ENCODE assay signal across 29 cellular contexts in the genomic region with DNA sequence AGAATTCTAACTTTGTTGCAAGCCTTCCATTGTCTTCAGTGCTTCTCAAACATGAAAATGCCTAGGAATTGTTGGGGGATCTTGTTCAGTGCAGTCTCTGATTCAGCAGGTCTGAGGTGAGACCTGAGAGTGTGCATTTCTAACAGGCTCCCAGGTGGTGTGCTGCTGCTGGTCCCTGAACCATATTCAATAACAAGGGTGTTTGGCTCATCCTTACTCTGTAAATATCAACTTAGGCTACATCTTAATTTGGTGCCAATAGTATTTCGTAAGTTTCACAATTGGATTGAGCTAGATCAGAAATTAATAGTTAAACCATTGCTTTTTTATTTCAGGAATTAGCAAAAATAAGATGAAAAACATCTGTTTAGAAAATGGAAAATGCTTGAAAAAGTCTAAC. TPM values are rescaled to one million over a fixed set of nuclear protein-coding genes. Genes with fewer than 3 reads are reported as not detected.
"Had no signal": no experiment of that assay in that cellular context is flagged by ENCODE, and none has a peak within 500 bp of the region (broad histone marks: within the 10 kb centered on the region; RNA-seq: fewer than 3 reads in every experiment).

No MANE protein-coding gene starts in this region.

- H3K27ac ChIP-seq: coronary artery, esophagus squamous epithelium, heart right ventricle, left ventricle myocardium inferior, lower lobe of right lung, pancreas, suprapubic skin, transverse colon, upper lobe of right lung, uterus had no signal

- H3K4me3 Mint-ChIP-seq: naive thymus-derived CD8-positive, alpha-beta T cell; stimulated activated naive CD8-positive, alpha-beta T cell treated with anti-CD3 and anti-CD28 coated beads, Interleukin-15, amount 100 ng/mL, for 72 hours had no signal

- H3K27me3 Mint-ChIP-seq: naive thymus-derived CD8-positive, alpha-beta T cell; stimulated activated naive CD8-positive, alpha-beta T cell treated with anti-CD3 and anti-CD28 coated beads, Interleukin-15, amount 100 ng/mL, for 72 hours had no signal

- H3K9me3 ChIP-seq: esophagus squamous epithelium, left ventricle myocardium inferior, lower lobe of right lung, pancreas, suprapubic skin, transverse colon, upper lobe of right lung, uterus had no signal

- FAIRE-seq: endometrium, islet of Langerhans, pancreas had no signal

- H3K9me3 Mint-ChIP-seq: naive thymus-derived CD8-positive, alpha-beta T cell; stimulated activated naive CD8-positive, alpha-beta T cell treated with anti-CD3 and anti-CD28 coated beads, Interleukin-15, amount 100 ng/mL, for 72 hours had no signal

- H3K4me3 ChIP-seq: coronary artery, esophagus squamous epithelium, heart right ventricle, left ventricle myocardium inferior, lower lobe of right lung, pancreas, smooth muscle cell, suprapubic skin, transverse colon, upper lobe of right lung, uterus had no signal

- H3K36me3 ChIP-seq: esophagus squamous epithelium, left ventricle myocardium inferior, pancreas, suprapubic skin, transverse colon, upper lobe of right lung, uterus had no signal

- DNase-seq: dermis blood vessel endothelial cell; effector memory CD4-positive, alpha-beta T cell; erythroblast; esophagus squamous epithelium; glutamatergic neuron; heart right ventricle; hippocampal formation; left cardiac atrium; left ventricle myocardium inferior; lower lobe of right lung; naive thymus-derived CD8-positive, alpha-beta T cell; occipital lobe; pancreas; stimulated activated CD4-positive, alpha-beta T cell treated with anti-CD3 and anti-CD28 coated beads, Interleukin-12 subunit alpha, Interleukin-12 subunit beta, amount 100 ng/mL, for 4 hours; stimulated activated CD4-positive, alpha-beta T cell treated with anti-CD3 and anti-CD28 coated beads, Interleukin-1b, Interleukin-23, amount 100 ng/mL, for 48 hours; stimulated activated CD4-positive, alpha-beta T cell treated with anti-CD3 and anti-CD28 coated beads, Interleukin-4, amount 100 ng/mL, for 1 hour; stimulated activated CD8-positive, alpha-beta memory T cell treated with anti-CD3 and anti-CD28 coated beads, Interleukin-4, amount 100 ng/mL, for 48 hours; stimulated activated naive CD4-positive, alpha-beta T cell; stimulated activated naive CD8-positive, alpha-beta T cell treated with anti-CD3 and anti-CD28 coated beads, Interleukin-15, amount 100 ng/mL, for 72 hours; transverse colon; upper lobe of right lung; uterus had no signal

- ATAC-seq: heart right ventricle; left cardiac atrium; lower lobe of right lung; naive thymus-derived CD8-positive, alpha-beta T cell; pancreas; sciatic nerve; stimulated activated naive CD8-positive, alpha-beta T cell treated with anti-CD3 and anti-CD28 coated beads, Interleukin-15, amount 100 ng/mL, for 72 hours; upper lobe of right lung had no signal

- H3K4me1 ChIP-seq: esophagus squamous epithelium, heart right ventricle, lower lobe of right lung, pancreas, suprapubic skin, transverse colon, upper lobe of right lung, uterus had no signal

- H3K27me3 ChIP-seq: esophagus squamous epithelium, heart right ventricle, pancreas, suprapubic skin, transverse colon, upper lobe of right lung, uterus had no signal

RNA-seq across cellular contexts. Expression of a gene that starts 59.1 kb away (rescaled TPM):
- total RNA-seq: dermis blood vessel endothelial cell, esophagus squamous epithelium, kidney epithelial cell, left ventricle myocardium inferior, smooth muscle cell, suprapubic skin, upper lobe of right lung had no signal
- polyA plus RNA-seq: naive thymus-derived CD8-positive, alpha-beta T cell; pancreas; smooth muscle cell had no signal
